8 cellular contexts compared by ENCODE assay signal in genomic region chr18:23437357-23438045, GRCh38. TPM values are rescaled to one million over a fixed set of nuclear protein-coding genes. Genes with fewer than 3 reads are reported as not detected.
A peak's percentile ranks its signal among the peaks of the same experiment; 100 is the strongest.
DNase-seq lines count a peak whose midpoint lies in the region; ATAC-seq and TF ChIP-seq lines count a peak whose summit lies in the region.

No MANE protein-coding gene starts in this region.

- H3K4me3 ChIP-seq in GM12864 (ENCODE audit: low read depth, low read length) (peak overlapping the region; percentile 90), left ventricle myocardium inferior (peak overlapping the region; percentile 85), upper lobe of right lung (peak overlapping the region; percentile 91)

- H3K36me3 ChIP-seq in left ventricle myocardium inferior (no peaks in the 10 kb centered on the region), upper lobe of right lung (no peaks in the 10 kb centered on the region)

- H3K4me1 Mint-ChIP-seq in T-helper 1 cell treated with Interleukin-12 subunit alpha and Interleukin-12 subunit beta and Interleukin-4 antibody, amounts not matched to agents 30 μg/mL and 1 μg/mL, for 36 hours (ENCODE audit: low read depth) = peaks cover 15% of the 10 kb centered on the region

- peak overlapping the region; percentile 72 for H3K27ac ChIP-seq in left ventricle myocardium inferior (replicated peaks)
- peak overlapping the region; percentile 72 for H3K27ac ChIP-seq in upper lobe of right lung

- intact Hi-C loops in left ventricle myocardium inferior (cut with micrococcal nuclease) (no loop called here), posterior vena cava (cut with DNase I) (no loop called here), upper lobe of right lung (cut with DNase I) (no loop called here)

- H3K4me3 Mint-ChIP-seq in T-helper 1 cell treated with Interleukin-12 subunit alpha and Interleukin-12 subunit beta and Interleukin-4 antibody, amounts not matched to agents 30 μg/mL and 1 μg/mL, for 36 hours = peak overlapping the region; percentile 89

- POLR2A ChIA-PET in HEK293T (lab: Yijun Ruan, JAX) = interaction anchor here (1.0 kb wide), 4 partner anchors 15 to 85 kb away, joined by 3 to 8 read pairs (median 3); partner anchors contain the start of gene RIOK3

- TF ChIP-seq CTCF in GM12864 (IDR thresholded peaks at IDR 0.05; ENCODE audit: low read depth, low read length, missing control alignments) = no peak
- TF ChIP-seq CTCF in left ventricle myocardium inferior (IDR thresholded peaks at IDR 0.05; ENCODE audit: borderline replicate concordance) = no peak
- no peak for TF ChIP-seq CTCF in upper lobe of right lung (IDR thresholded peaks at IDR 0.05)

- H3K27ac Mint-ChIP-seq in T-helper 1 cell treated with Interleukin-12 subunit alpha and Interleukin-12 subunit beta and Interleukin-4 antibody, amounts not matched to agents 30 μg/mL and 1 μg/mL, for 36 hours = peak overlapping the region; percentile 74

- peak; percentile 99 for ATAC-seq in upper lobe of right lung

- H3K27me3 ChIP-seq in left ventricle myocardium inferior (ENCODE audit: low read depth) (no peaks in the 10 kb centered on the region), upper lobe of right lung (no peaks in the 10 kb centered on the region)

- no peaks in the 10 kb centered on the region for H3K9me3 Mint-ChIP-seq in T-helper 1 cell treated with Interleukin-12 subunit alpha and Interleukin-12 subunit beta and Interleukin-4 antibody, amounts not matched to agents 30 μg/mL and 1 μg/mL, for 36 hours

- no peaks in the 10 kb centered on the region for H3K9me3 ChIP-seq in left ventricle myocardium inferior (replicated peaks)
- no peaks in the 10 kb centered on the region for H3K9me3 ChIP-seq in upper lobe of right lung

- no peaks in the 10 kb centered on the region for H3K36me3 Mint-ChIP-seq in T-helper 1 cell treated with Interleukin-12 subunit alpha and Interleukin-12 subunit beta and Interleukin-4 antibody, amounts not matched to agents 30 μg/mL and 1 μg/mL, for 36 hours (ENCODE audit: low read depth)

- CTCF ChIA-PET in HEK293T (lab: Yijun Ruan, JAX) = no interaction called here

- DNase-seq in GM12864 (ENCODE audit: low read depth) = no peak
- peak; percentile 89 for DNase-seq in HEK293T (ENCODE audit: extremely low spot score)
- DNase-seq in NAMALWA (ENCODE audit: low spot score) = peak; percentile 78
- DNase-seq in amygdala (lab: John Stamatoyannopoulos, UW) = peak; percentile 6 to 91 (median 70)
- DNase-seq in left ventricle myocardium inferior = peak; percentile 86
- DNase-seq in posterior vena cava (ENCODE audit: low spot score) = peak; percentile 96
- DNase-seq in upper lobe of right lung = peak; percentile 93

- H3K27me3 Mint-ChIP-seq in T-helper 1 cell treated with Interleukin-12 subunit alpha and Interleukin-12 subunit beta and Interleukin-4 antibody, amounts not matched to agents 30 μg/mL and 1 μg/mL, for 36 hours (ENCODE audit: low read depth) = peaks cover 6% of the 10 kb centered on the region

- H3K4me1 ChIP-seq in left ventricle myocardium inferior (peaks cover 28% of the 10 kb centered on the region), upper lobe of right lung (no peaks in the 10 kb centered on the region)

TF ChIP-seq in HEK293T, 16 proteins besides CTCF, POLR2A, EP300 and RAD21:
- no peak for TF ChIP-seq FOXM1 (IDR thresholded peaks at IDR 0.05; ENCODE audit: borderline replicate concordance)
- no peak for TF ChIP-seq ZNF384 (IDR thresholded peaks at IDR 0.05)
- no peak for TF ChIP-seq ELF4 (IDR thresholded peaks at IDR 0.05)
- TF ChIP-seq CTBP1 (IDR thresholded peaks at IDR 0.05; ENCODE audit: borderline replicate concordance) = 0 out of 2 replicates have a peak, but pooled peaks have one; percentile 13
- TF ChIP-seq FOXA1 (IDR thresholded peaks at IDR 0.05) = no peak
- TF ChIP-seq, protein P1, sequence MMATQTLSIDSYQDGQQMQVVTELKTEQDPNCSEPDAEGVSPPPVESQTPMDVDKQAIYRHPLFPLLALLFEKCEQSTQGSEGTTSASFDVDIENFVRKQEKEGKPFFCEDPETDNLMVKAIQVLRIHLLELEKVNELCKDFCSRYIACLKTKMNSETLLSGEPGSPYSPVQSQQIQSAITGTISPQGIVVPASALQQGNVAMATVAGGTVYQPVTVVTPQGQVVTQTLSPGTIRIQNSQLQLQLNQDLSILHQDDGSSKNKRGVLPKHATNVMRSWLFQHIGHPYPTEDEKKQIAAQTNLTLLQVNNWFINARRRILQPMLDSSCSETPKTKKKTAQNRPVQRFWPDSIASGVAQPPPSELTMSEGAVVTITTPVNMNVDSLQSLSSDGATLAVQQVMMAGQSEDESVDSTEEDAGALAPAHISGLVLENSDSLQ (IDR thresholded peaks at IDR 0.05) = peak; percentile 54; the same call in 1 of the 2 replicates
- peak; percentile 99 for TF ChIP-seq L3MBTL2 (conservative IDR thresholded peaks at IDR 0.05)

RNA-seq across cellular contexts. Expression of gene RIOK3, which starts 15.6 kb away (rescaled TPM):
- 60.4 TPM for total RNA-seq in left ventricle myocardium inferior
- total RNA-seq in posterior vena cava = 10 to 100 TPM; 58.9 to 65.8 TPM
- 63.7 TPM for total RNA-seq in upper lobe of right lung
